17 cellular contexts compared by ENCODE assay signal in genomic region chr3:14224895-14225294, GRCh38. TPM values are rescaled to one million over a fixed set of nuclear protein-coding genes. Genes with fewer than 3 reads are reported as not detected.
DNase-seq lines count a peak whose midpoint lies in the region; ATAC-seq and TF ChIP-seq lines count a peak whose summit lies in the region.
"Had no signal": no experiment of that assay in that cellular context is flagged by ENCODE, and none has a peak within 500 bp of the region (broad histone marks: within the 10 kb centered on the region; RNA-seq: fewer than 3 reads in every experiment).

No MANE protein-coding gene starts in this region.

- WGBS in mesenchymal stem cell: 5% methylated on average over 4 of the region's 6 CpGs
- 59% methylated on average over 3 of the region's 6 CpGs for WGBS in right lobe of liver (ENCODE audit: insufficient coverage, low coverage, low lambda C conversion rate, missing lambda C conversion rate)

- H3K27me3 ChIP-seq in mesenchymal stem cell (ENCODE audit: control insufficient read depth in 1 of 2, insufficient read depth in 1 of 2, low read length in 2 of 2) (peaks cover 0 to 5% of the 10 kb centered on the region in 2 experiments), right lobe of liver (no peaks in the 10 kb centered on the region)
- H3K27me3 ChIP-seq: vagina had no signal

- H3K27me3 Mint-ChIP-seq in Calu3 (ENCODE audit: unreplicated experiment): no peaks in the 10 kb centered on the region

- H3K14ac ChIP-seq in mesenchymal stem cell (ENCODE audit: low read length in 2 of 2): no peak overlapping the region

- H3K23ac ChIP-seq in mesenchymal stem cell (ENCODE audit: low read length in 2 of 2): no peak overlapping the region

- BruUV-seq in Calu3 (replicated peaks; lab: Mats Ljungman, UMichigan): no TSS peak

- ATAC-seq in GM19328 (IDR thresholded peaks at IDR 0.05; ENCODE audit: unreplicated experiment) (no peak), HG02884 (IDR thresholded peaks at IDR 0.05; ENCODE audit: unreplicated experiment) (no peak), HG03135 (IDR thresholded peaks at IDR 0.05; ENCODE audit: unreplicated experiment) (no peak), right lobe of liver (no peak)
- ATAC-seq: esophagus mucosa; naive thymus-derived CD4-positive, alpha-beta T cell; stimulated activated naive CD8-positive, alpha-beta T cell treated with anti-CD3 and anti-CD28 coated beads, Interleukin-15, amount 100 ng/mL, for 72 hours had no signal

- H2BK15ac ChIP-seq in mesenchymal stem cell (ENCODE audit: low read depth, poor library complexity, severe bottlenecking): no peak overlapping the region

- no peak overlapping the region for H3K9ac ChIP-seq in mesenchymal stem cell (ENCODE audit: low read length)

- TF ChIP-seq CTCF in Calu3 (IDR thresholded peaks at IDR 0.05; ENCODE audit: unreplicated experiment) (no peak), choroid plexus epithelial cell (conservative IDR thresholded peaks at IDR 0.05; ENCODE audit: low read depth, low read length) (no peak), right lobe of liver (IDR thresholded peaks at IDR 0.05) (no peak)

- CTCF ChIA-PET in Calu3 (lab: Charles Lee): no interaction called here

- H3K9me3 Mint-ChIP-seq in Calu3 (ENCODE audit: low read depth, unreplicated experiment): peaks cover 6% of the 10 kb centered on the region

- H3K18ac ChIP-seq in mesenchymal stem cell (ENCODE audit: low read depth in 1 of 2, low read length in 2 of 2): peak overlapping the region; percentile 72 to 91

- DNase-seq in Calu3 (no peak), OCI-M1 (lab: John Stamatoyannopoulos, UW) (peak; percentile 23), choroid plexus epithelial cell (ENCODE audit: low read depth) (peak; percentile 46), mesenchymal stem cell (peak; percentile 77), right lobe of liver (no peak)
- DNase-seq: activated effector memory CD4-positive, alpha-beta T cell treated with Interleukin-2 at 50 U/mL for 16 hours; anterior cingulate cortex; naive thymus-derived CD4-positive, alpha-beta T cell; NCI-H1694; NCI-H510A; stimulated activated naive CD8-positive, alpha-beta T cell treated with anti-CD3 and anti-CD28 coated beads, Interleukin-15, amount 100 ng/mL, for 72 hours had no signal

- H3K4ac ChIP-seq in mesenchymal stem cell (ENCODE audit: low read depth in 1 of 2, low read length in 2 of 2): peak overlapping the region; percentile 61 to 75

- H2BK120ac ChIP-seq in mesenchymal stem cell (ENCODE audit: low read depth, low read length): peak overlapping the region; percentile 29

- H3K27ac ChIP-seq in mesenchymal stem cell (ENCODE audit: low read length, poor library complexity, severe bottlenecking) (no peak overlapping the region), right lobe of liver (no peak overlapping the region)
- H3K27ac ChIP-seq: coronary artery, vagina had no signal

- peaks cover 55% of the 10 kb centered on the region for H3K4me1 Mint-ChIP-seq in Calu3 (ENCODE audit: low read depth, unreplicated experiment)
- H3K4me1 Mint-ChIP-seq: stimulated activated naive CD8-positive, alpha-beta T cell treated with anti-CD3 and anti-CD28 coated beads, Interleukin-15, amount 100 ng/mL, for 72 hours had no signal

- H3K4me3 ChIP-seq in choroid plexus epithelial cell (ENCODE audit: low read depth, low read length) (no peak overlapping the region), mesenchymal stem cell (ENCODE audit: insufficient read depth in 1 of 2, low read depth in 1 of 2, low read length in 2 of 2) (no peak overlapping the region), right lobe of liver (no peak overlapping the region)
- H3K4me3 ChIP-seq: coronary artery, vagina had no signal

- H3K4me3 Mint-ChIP-seq in Calu3 (ENCODE audit: low read depth, unreplicated experiment): peak overlapping the region; percentile 3
- H3K4me3 Mint-ChIP-seq: naive thymus-derived CD4-positive, alpha-beta T cell; stimulated activated naive CD8-positive, alpha-beta T cell treated with anti-CD3 and anti-CD28 coated beads, Interleukin-15, amount 100 ng/mL, for 72 hours had no signal

- no peak for TF ChIP-seq POLR2A in right lobe of liver (IDR thresholded peaks at IDR 0.05)

- H2AFZ ChIP-seq in mesenchymal stem cell (ENCODE audit: low read depth, low read length): no peak overlapping the region

- no peak overlapping the region for H3K4me2 ChIP-seq in mesenchymal stem cell (ENCODE audit: low read length, poor library complexity, severe bottlenecking)

- no peaks in the 10 kb centered on the region for H3K79me1 ChIP-seq in mesenchymal stem cell (replicated peaks; ENCODE audit: low read length, poor library complexity, severe bottlenecking)

- H4K8ac ChIP-seq in mesenchymal stem cell (ENCODE audit: low read length): no peak overlapping the region

- H2BK12ac ChIP-seq in mesenchymal stem cell (ENCODE audit: low read length in 2 of 2): peak overlapping the region; percentile 73 to 76

- H2AK5ac ChIP-seq in mesenchymal stem cell (ENCODE audit: low read length, severe bottlenecking): no peak overlapping the region

- H3K36me3 Mint-ChIP-seq in Calu3 (ENCODE audit: insufficient read depth, unreplicated experiment): no peaks in the 10 kb centered on the region

- H4K91ac ChIP-seq in mesenchymal stem cell (ENCODE audit: low read length): no peak overlapping the region

- H2BK5ac ChIP-seq in mesenchymal stem cell (ENCODE audit: low read depth, low read length, poor library complexity, severe bottlenecking): no peak overlapping the region

- no peaks in the 10 kb centered on the region for H3K36me3 ChIP-seq in mesenchymal stem cell (ENCODE audit: control insufficient read depth in 1 of 2, insufficient read depth in 2 of 2, low read depth in 1 of 2, low read length in 2 of 2)
- no peaks in the 10 kb centered on the region for H3K36me3 ChIP-seq in right lobe of liver
- H3K36me3 ChIP-seq: vagina had no signal

- intact Hi-C loops in Calu3 (cut with micrococcal nuclease; ENCODE audit: unreplicated experiment) (loop anchor here (1.0 kb wide), 1 partner anchor 22 kb away; no protein-coding TSS in a partner anchor), right lobe of liver (cut with DNase I) (no loop called here)

- H3K4me1 ChIP-seq in mesenchymal stem cell (ENCODE audit: control insufficient read depth, insufficient read depth, low read depth, low read length): peaks cover 10% of the 10 kb centered on the region
- H3K4me1 ChIP-seq in right lobe of liver: no peaks in the 10 kb centered on the region
- H3K4me1 ChIP-seq: vagina had no signal

- H3K9me3 ChIP-seq in mesenchymal stem cell (ENCODE audit: control insufficient read depth, low read length) (peaks cover 20% of the 10 kb centered on the region), right lobe of liver (no peaks in the 10 kb centered on the region)
- H3K9me3 ChIP-seq: vagina had no signal

- H3K27ac Mint-ChIP-seq in Calu3 (ENCODE audit: unreplicated experiment): peak overlapping the region; percentile 24
- H3K27ac Mint-ChIP-seq: naive thymus-derived CD4-positive, alpha-beta T cell; stimulated activated naive CD8-positive, alpha-beta T cell treated with anti-CD3 and anti-CD28 coated beads, Interleukin-15, amount 100 ng/mL, for 72 hours had no signal

RNA-seq across cellular contexts. Expression of gene LSM3, which starts 46.3 kb away (rescaled TPM):
- total RNA-seq in Calu3 (2022) (16.7 and 17.7 TPM in 2 replicates), right lobe of liver (1 to 10 TPM; 4.5 to 7.4 (median 6.1) TPM)
- polyA plus RNA-seq in mesenchymal stem cell (2013, experiment 1 of 2): 14.3 TPM
- 14.7 TPM for polyA plus RNA-seq in mesenchymal stem cell (2013, experiment 2 of 2)

RNA-seq across cellular contexts. Expression of gene XPC, which starts 46.5 kb away (rescaled TPM):
- 23.8 and 24.3 TPM in 2 replicates for total RNA-seq in Calu3 (2022)
- 16.7 TPM for polyA plus RNA-seq in mesenchymal stem cell (2013, experiment 1 of 2)
- polyA plus RNA-seq in mesenchymal stem cell (2013, experiment 2 of 2): 16.5 TPM
- total RNA-seq in right lobe of liver: 10 to 100 TPM; 14.4 to 23.1 (median 20.0) TPM

Comparison
In these comparisons a context has a peak if more than half of its experiments do, and no peak if none do; other contexts are left out.
1. DNase-seq: peak in OCI-M1 (single experiment), choroid plexus epithelial cell (single experiment) and mesenchymal stem cell (single experiment); none in Calu3 (single experiment) and right lobe of liver (0 of 3).